In genomic region chr6:125746731-125747588, GRCh38 we compare ENCODE assay signal across 8 cellular contexts. TPM values are rescaled to one million over a fixed set of nuclear protein-coding genes. Genes with fewer than 3 reads are reported as not detected.
DNase-seq lines count a peak whose midpoint lies in the region; ATAC-seq and TF ChIP-seq lines count a peak whose summit lies in the region.

No MANE protein-coding gene starts in this region.

- intact Hi-C loops in Right ventricle myocardium superior (cut with DNase I), result loop anchor here (5.0 kb wide), 1 partner anchor 160 kb away; no protein-coding TSS in a partner anchor

- no peaks in the 10 kb centered on the region for H3K9me3 ChIP-seq in OCI-LY1 (ENCODE audit: low read length)

- H3K4me1 Mint-ChIP-seq in osteocyte (ENCODE audit: unreplicated experiment), result peaks cover 59% of the 10 kb centered on the region

- H3K27ac Mint-ChIP-seq in osteocyte (ENCODE audit: unreplicated experiment), result peak overlapping the region; percentile 98

- DNase-seq in 8988T, result peak; percentile 28
- DNase-seq in activated naive CD4-positive, alpha-beta T cell (lab: John Stamatoyannopoulos, UW), result peak in 3 of 4 experiments; percentile 17 to 49 (median 45)
- DNase-seq in Right ventricle myocardium superior, result peak; percentile 76
- no peak for DNase-seq in osteocyte (ENCODE audit: extremely low spot score, unreplicated experiment)
- peak; percentile 52 for DNase-seq in ureter (ENCODE audit: low spot score)

- peak overlapping the region; percentile 98 for H3K27ac ChIP-seq in OCI-LY1 (ENCODE audit: low read depth, low read length, poor library complexity, severe bottlenecking)

- TF ChIP-seq CTCF in OCI-LY1 (IDR thresholded peaks at IDR 0.05; ENCODE audit: low read length), result peak; percentile 21; the same call in 1 of the 2 replicates
- TF ChIP-seq CTCF in osteocyte (IDR thresholded peaks at IDR 0.05), result peak; percentile 17

- peaks cover 18% of the 10 kb centered on the region for H3K79me2 ChIP-seq in OCI-LY1 (ENCODE audit: insufficient read depth, low read length)

- H3K36me3 ChIP-seq in OCI-LY1 (ENCODE audit: insufficient read depth, low read length), result no peaks in the 10 kb centered on the region

- peaks cover 3% of the 10 kb centered on the region for H3K36me3 Mint-ChIP-seq in osteocyte (ENCODE audit: unreplicated experiment)

- no peak overlapping the region for H2AFZ ChIP-seq in OCI-LY1 (ENCODE audit: low read length)

- no peaks in the 10 kb centered on the region for H3K9me2 ChIP-seq in OCI-LY1 (ENCODE audit: low read depth, low read length)

- H3K4me3 Mint-ChIP-seq in osteocyte (ENCODE audit: unreplicated experiment), result peak overlapping the region; percentile 75

- H3K27me3 ChIP-seq in OCI-LY1 (ENCODE audit: insufficient read depth, low read length), result no peaks in the 10 kb centered on the region

- H3K4me2 ChIP-seq in OCI-LY1 (ENCODE audit: low read length), result peak overlapping the region; percentile 92

- no peaks in the 10 kb centered on the region for H3K27me3 Mint-ChIP-seq in osteocyte (ENCODE audit: unreplicated experiment)

- peak overlapping the region; percentile 96 for H3K9ac ChIP-seq in OCI-LY1 (ENCODE audit: low read length)

- peaks cover 4% of the 10 kb centered on the region; the same call in 1 of the 2 replicates for H3F3A ChIP-seq in OCI-LY1 (ENCODE audit: insufficient read depth, low read length)

- ATAC-seq in GM18858 (IDR thresholded peaks at IDR 0.05; ENCODE audit: unreplicated experiment) (peak; percentile 64), HG03064 (IDR thresholded peaks at IDR 0.05; ENCODE audit: low read depth, unreplicated experiment) (peak; percentile 39), Right ventricle myocardium superior (ENCODE audit: poor library complexity) (peak; percentile 47)

- H4K20me1 ChIP-seq in OCI-LY1 (ENCODE audit: insufficient read depth, low read length), result no peaks in the 10 kb centered on the region

- peak overlapping the region; percentile 72 for H3K4me3 ChIP-seq in OCI-LY1 (ENCODE audit: low read depth, low read length, poor library complexity, severe bottlenecking)

- H3K9me3 Mint-ChIP-seq in osteocyte (ENCODE audit: unreplicated experiment), result no peaks in the 10 kb centered on the region

- H3K4me1 ChIP-seq in OCI-LY1 (ENCODE audit: insufficient read depth, low read length, severe bottlenecking), result peaks cover 74% of the 10 kb centered on the region

RNA-seq across cellular contexts. Expression of gene HEY2, which starts 2.5 kb away (rescaled TPM):
- total RNA-seq in Right ventricle myocardium superior, result 60.6 TPM
- total RNA-seq in osteocyte, result 22.7 and 25.8 TPM in 2 replicates
- 2.0 TPM for total RNA-seq in ureter

RNA-seq across cellular contexts. Expression of gene NCOA7, which starts 43.8 kb away (rescaled TPM):
- 12.7 TPM for total RNA-seq in Right ventricle myocardium superior
- 63.5 and 65.7 TPM in 2 replicates for total RNA-seq in osteocyte
- 62.8 TPM for total RNA-seq in ureter
